8 cellular contexts compared by ENCODE assay signal in genomic region chr2:26847663-26848335, GRCh38. TPM values are rescaled to one million over a fixed set of nuclear protein-coding genes. Genes with fewer than 3 reads are reported as not detected.
DNase-seq lines count a peak whose midpoint lies in the region; ATAC-seq and TF ChIP-seq lines count a peak whose summit lies in the region.

Gene DPYSL5 (plus strand): TSS chr2:26848132. CDS start chr2:26898500, 50,368 bp downstream.

- no peak within 1 kb of the TSS for H3K27ac Mint-ChIP-seq in activated CD8-positive, alpha-beta memory T cell treated with anti-CD3 and anti-CD28 coated beads, Interleukin-2, amount 10 ng/mL, durations not matched to agents 7 days and 5 days
- no peak within 1 kb of the TSS for H3K27ac Mint-ChIP-seq in mesothelial cell of epicardium
- peak within 1 kb of the TSS in 2 of 7 donors; percentile 58 to 82 for H3K27ac Mint-ChIP-seq in CD14-positive monocyte

- peaks cover 9% of the 10 kb centered on the region for H3K4me1 Mint-ChIP-seq in activated CD8-positive, alpha-beta memory T cell treated with anti-CD3 and anti-CD28 coated beads, Interleukin-2, amount 10 ng/mL, durations not matched to agents 7 days and 5 days
- peaks cover 19% of the 10 kb centered on the region for H3K4me1 Mint-ChIP-seq in mesothelial cell of epicardium
- H3K4me1 Mint-ChIP-seq in CD14-positive monocyte: peaks cover 18% of the 10 kb centered on the region

- H3K4me3 Mint-ChIP-seq in activated CD8-positive, alpha-beta memory T cell treated with anti-CD3 and anti-CD28 coated beads, Interleukin-2, amount 10 ng/mL, durations not matched to agents 7 days and 5 days: no peak within 1 kb of the TSS
- H3K4me3 Mint-ChIP-seq in mesothelial cell of epicardium (peak within 1 kb of the TSS; percentile 66), CD14-positive monocyte (peak within 1 kb of the TSS in 1 of 2 donors; percentile 71)

- H3K4me1 ChIP-seq in urinary bladder (ENCODE audit: insufficient read depth): peaks cover 2% of the 10 kb centered on the region

- no peaks in the 10 kb centered on the region for H3K36me3 ChIP-seq in urinary bladder (ENCODE audit: insufficient read depth)

- no peaks in the 10 kb centered on the region for H3K36me3 Mint-ChIP-seq in activated CD8-positive, alpha-beta memory T cell treated with anti-CD3 and anti-CD28 coated beads, Interleukin-2, amount 10 ng/mL, durations not matched to agents 7 days and 5 days
- no peaks in the 10 kb centered on the region for H3K36me3 Mint-ChIP-seq in mesothelial cell of epicardium
- H3K36me3 Mint-ChIP-seq in CD14-positive monocyte: no peaks in the 10 kb centered on the region

- in situ Hi-C loops in astrocyte of the cerebellum (cut with HindIII; ENCODE audit: low sequenced_read_pairs): no loop called here

- peak within 1 kb of the TSS; percentile 32 for H3K4me3 ChIP-seq in astrocyte of the cerebellum (ENCODE audit: low read depth, low read length)
- peak within 1 kb of the TSS; percentile 32 for H3K4me3 ChIP-seq in urinary bladder (ENCODE audit: low read depth, low read length)

- intact Hi-C loops in CD14-positive monocyte (cut with micrococcal nuclease): loop anchor here (2.0 to 5.0 kb wide), 2 partner anchors 95 to 170 kb away; no protein-coding TSS in a partner anchor

- WGBS in urinary bladder: under 1% methylated on average over 82 of the region's 82 CpGs

- H3K27me3 Mint-ChIP-seq in activated CD8-positive, alpha-beta memory T cell treated with anti-CD3 and anti-CD28 coated beads, Interleukin-2, amount 10 ng/mL, durations not matched to agents 7 days and 5 days: peaks cover 74% of the 10 kb centered on the region
- H3K27me3 Mint-ChIP-seq in mesothelial cell of epicardium (ENCODE audit: low read depth): peaks cover 81% of the 10 kb centered on the region
- peaks cover 63 to 86% (median 70%) of the 10 kb centered on the region in 3 donors for H3K27me3 Mint-ChIP-seq in CD14-positive monocyte (ENCODE audit: low read depth in 3 of 3)

- TF ChIP-seq CTCF in astrocyte of the cerebellum (IDR thresholded peaks at IDR 0.05; ENCODE audit: low read depth, low read length, missing control alignments): no peak
- no peak for TF ChIP-seq CTCF in mesothelial cell of epicardium (IDR thresholded peaks at IDR 0.05; ENCODE audit: unreplicated experiment)
- no peak for TF ChIP-seq CTCF in CD14-positive monocyte (IDR thresholded peaks at IDR 0.05)

- CTCF ChIA-PET in activated CD8-positive, alpha-beta memory T cell treated with anti-CD3 and anti-CD28 coated beads, Interleukin-2, amount 10 ng/mL, durations not matched to agents 7 days and 5 days (lab: Charles Lee): interaction anchor here (0.8 to 5.5 kb wide), 4 partner anchors 74 to 287 kb away, joined by 3 to 82 read pairs (median 24); partner anchors contain the start of gene PREB

- H3K9me3 Mint-ChIP-seq in activated CD8-positive, alpha-beta memory T cell treated with anti-CD3 and anti-CD28 coated beads, Interleukin-2, amount 10 ng/mL, durations not matched to agents 7 days and 5 days (ENCODE audit: low read depth): no peaks in the 10 kb centered on the region
- no peaks in the 10 kb centered on the region for H3K9me3 Mint-ChIP-seq in mesothelial cell of epicardium
- peaks cover 0 to 8% (median 0%) of the 10 kb centered on the region in 7 donors for H3K9me3 Mint-ChIP-seq in CD14-positive monocyte

- no peak for ATAC-seq in activated CD8-positive, alpha-beta memory T cell treated with anti-CD3 and anti-CD28 coated beads, Interleukin-2, amount 10 ng/mL, durations not matched to agents 7 days and 5 days

- DNase-seq in activated CD8-positive, alpha-beta memory T cell treated with anti-CD3 and anti-CD28 coated beads, Interleukin-2, amount 50 U/mL, for 48 hours: peak; percentile 61
- DNase-seq in activated CD8-positive, alpha-beta memory T cell treated with anti-CD3 and anti-CD28 coated beads, Interleukin-2, amount 10 ng/mL, durations not matched to agents 7 days and 5 days: no peak
- DNase-seq in NCI-H524 (lab: John Stamatoyannopoulos, UW) (peak; percentile 79 to 90), astrocyte of the cerebellum (ENCODE audit: low read depth) (no peak), mesothelial cell of epicardium (ENCODE audit: low spot score in 2 of 2, unreplicated experiment in 2 of 2) (peak; percentile 38 to 49), A172 (ENCODE audit: low spot score) (no peak), CD14-positive monocyte (ENCODE audit: low spot score) (no peak)

- no peak within 1 kb of the TSS for H3K27ac ChIP-seq in urinary bladder (ENCODE audit: low read depth)

RNA-seq across cellular contexts. Expression of gene DPYSL5, which starts in this region (rescaled TPM):
- total RNA-seq in activated CD8-positive, alpha-beta memory T cell treated with anti-CD3 and anti-CD28 coated beads, Interleukin-2, amount 10 ng/mL, durations not matched to agents 7 days and 5 days: not detected
- total RNA-seq in mesothelial cell of epicardium: 2.5 to 2.8 TPM (median 2.8 TPM) in 3 replicates
- 1.2 TPM for total RNA-seq in urinary bladder
- polyA plus RNA-seq in urinary bladder: 0.43 TPM
- 8.4 and 9.1 TPM in 2 replicates for total RNA-seq in A172 (2014; rRNA removed; shearing (Covaris generic))
- not detected for polyA plus RNA-seq in CD14-positive monocyte

Comparison
In these comparisons a context has a peak if more than half of its experiments do, and no peak if none do; other contexts are left out.
1. DNase-seq: peak in activated CD8-positive, alpha-beta memory T cell treated with anti-CD3 and anti-CD28 coated beads, Interleukin-2, amount 50 U/mL, for 48 hours (single experiment), NCI-H524 (2 of 2) and mesothelial cell of epicardium (2 of 2); none in activated CD8-positive, alpha-beta memory T cell treated with anti-CD3 and anti-CD28 coated beads, Interleukin-2, amount 10 ng/mL, durations not matched to agents 7 days and 5 days (single experiment), astrocyte of the cerebellum (single experiment), A172 (single experiment) and CD14-positive monocyte (single experiment).